19 cellular contexts compared by ENCODE assay signal in genomic region chrX:136783159-136783558, GRCh38.
"Had no signal": no experiment of that assay in that cellular context is flagged by ENCODE, and none has a peak within 500 bp of the region (broad histone marks: within the 10 kb centered on the region; RNA-seq: fewer than 3 reads in every experiment).

No MANE protein-coding gene starts in this region.

- H3K27ac Mint-ChIP-seq: activated CD4-positive, alpha-beta memory T cell treated with anti-CD3 and anti-CD28 coated beads for 36 hours; activated CD4-positive, alpha-beta T cell treated with anti-CD3 and anti-CD28 coated beads for 36 hours; activated T-helper 1 cell treated with anti-CD3 and anti-CD28 coated beads, Interleukin-12 subunit alpha, Interleukin-12 subunit beta, Interleukin-2, Interleukin-4 antibody, amounts not matched to agents 30 ng/mL and 10 ng/mL and 1 ng/mL, durations not matched to agents 14 hours and 24 hours and 36 hours; endodermal cell; stimulated activated effector memory CD8-positive, alpha-beta T cell treated with anti-CD3 and anti-CD28 coated beads, Interleukin-12 subunit alpha, Interleukin-12 subunit beta, amount 100 ng/mL, for 72 hours had no signal

- ATAC-seq: activated CD4-positive, alpha-beta T cell treated with anti-CD3 and anti-CD28 coated beads for 36 hours; esophagus mucosa; left cardiac atrium; lower lobe of right lung; stimulated activated effector memory CD8-positive, alpha-beta T cell treated with anti-CD3 and anti-CD28 coated beads, Interleukin-12 subunit alpha, Interleukin-12 subunit beta, amount 100 ng/mL, for 72 hours had no signal

- H3K4me1 ChIP-seq: pancreas, thyroid gland had no signal

- H3K36me3 ChIP-seq: brain microvascular endothelial cell, lower lobe of right lung, pancreas, thyroid gland had no signal

- H3K9me3 ChIP-seq: lower lobe of right lung, pancreas, thyroid gland had no signal

- H3K36me3 Mint-ChIP-seq: stimulated activated effector memory CD8-positive, alpha-beta T cell treated with anti-CD3 and anti-CD28 coated beads, Interleukin-12 subunit alpha, Interleukin-12 subunit beta, amount 100 ng/mL, for 72 hours had no signal

- H3K4me3 ChIP-seq: dorsolateral prefrontal cortex, lower lobe of right lung, pancreas, SK-N-MC, thyroid gland had no signal

- DNase-seq: activated CD4-positive, alpha-beta memory T cell treated with anti-CD3 and anti-CD28 coated beads for 36 hours; activated CD4-positive, alpha-beta T cell treated with anti-CD3 and anti-CD28 coated beads for 36 hours; activated CD8-positive, alpha-beta memory T cell treated with anti-CD3 and anti-CD28 coated beads, Interleukin-2, amount 50 U/mL, for 48 hours; activated naive CD4-positive, alpha-beta T cell treated with Interleukin-2 at 50 U/mL for 16 hours; brain microvascular endothelial cell; cerebellar nuclear complex; dorsolateral prefrontal cortex; endodermal cell; left cardiac atrium; lower lobe of right lung; midbrain; pancreas; stimulated activated CD4-positive, alpha-beta T cell treated with anti-CD3 and anti-CD28 coated beads, Interleukin-12 subunit alpha, Interleukin-12 subunit beta, amount 100 ng/mL, for 4 hours; stimulated activated CD4-positive, alpha-beta T cell treated with anti-CD3 and anti-CD28 coated beads, Interleukin-2, amount 100 ng/mL, for 24 hours; thyroid gland had no signal

- H3K4me3 Mint-ChIP-seq: activated CD4-positive, alpha-beta memory T cell treated with anti-CD3 and anti-CD28 coated beads for 36 hours; activated CD4-positive, alpha-beta T cell treated with anti-CD3 and anti-CD28 coated beads for 36 hours; endodermal cell; stimulated activated effector memory CD8-positive, alpha-beta T cell treated with anti-CD3 and anti-CD28 coated beads, Interleukin-12 subunit alpha, Interleukin-12 subunit beta, amount 100 ng/mL, for 72 hours had no signal

- H3K27me3 ChIP-seq: brain microvascular endothelial cell, thyroid gland had no signal

- H3K27ac ChIP-seq: brain microvascular endothelial cell, dorsolateral prefrontal cortex, lower lobe of right lung, pancreas, thyroid gland had no signal

- H3K27me3 Mint-ChIP-seq: activated CD4-positive, alpha-beta memory T cell treated with anti-CD3 and anti-CD28 coated beads for 36 hours; activated CD4-positive, alpha-beta T cell treated with anti-CD3 and anti-CD28 coated beads for 36 hours had no signal

- H3K9me3 Mint-ChIP-seq: activated CD4-positive, alpha-beta memory T cell treated with anti-CD3 and anti-CD28 coated beads for 36 hours; activated T-helper 1 cell treated with anti-CD3 and anti-CD28 coated beads, Interleukin-12 subunit alpha, Interleukin-12 subunit beta, Interleukin-2, Interleukin-4 antibody, amounts not matched to agents 30 ng/mL and 10 ng/mL and 1 ng/mL, durations not matched to agents 14 hours and 24 hours and 36 hours; stimulated activated effector memory CD8-positive, alpha-beta T cell treated with anti-CD3 and anti-CD28 coated beads, Interleukin-12 subunit alpha, Interleukin-12 subunit beta, amount 100 ng/mL, for 72 hours had no signal
